Comparison of ENCODE assay signal across 21 cellular contexts in the genomic region with DNA sequence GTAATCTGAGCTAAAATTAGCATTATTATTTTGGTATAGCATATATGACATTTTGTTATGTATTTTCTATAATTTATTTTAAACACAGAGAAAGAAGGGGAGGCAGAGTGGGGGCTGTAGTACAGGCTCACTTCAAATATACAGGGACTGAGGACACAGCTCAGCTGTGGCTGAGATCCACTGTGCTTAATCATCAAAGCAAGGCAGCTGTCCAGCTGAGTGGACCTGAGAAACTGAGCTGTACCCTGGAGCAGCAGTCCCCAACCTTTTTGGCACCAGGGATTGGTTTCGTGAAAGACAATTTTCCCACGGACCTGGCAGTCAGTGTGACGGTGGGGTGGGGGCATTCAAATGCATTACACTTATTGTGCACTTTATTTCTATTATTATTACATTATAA.
"Had no signal": no experiment of that assay in that cellular context is flagged by ENCODE, and none has a peak within 500 bp of the region (broad histone marks: within the 10 kb centered on the region; RNA-seq: fewer than 3 reads in every experiment).

No MANE protein-coding gene starts in this region.

- H3K27ac Mint-ChIP-seq: stimulated activated effector memory CD8-positive, alpha-beta T cell treated with anti-CD3 and anti-CD28 coated beads, Interleukin-12 subunit alpha, Interleukin-12 subunit beta, amount 100 ng/mL, for 72 hours; stimulated activated naive CD8-positive, alpha-beta T cell treated with anti-CD3 and anti-CD28 coated beads, Interleukin-15, Interleukin-2, amounts not matched to agents 100 ng/mL and 50 ng/mL, for 24 hours had no signal

- H3K9me3 ChIP-seq: esophagus muscularis mucosa, right atrium auricular region, testis, tibial nerve, upper lobe of right lung, vagina had no signal

- H3K4me1 ChIP-seq: esophagus muscularis mucosa, foreskin keratinocyte, right atrium auricular region, testis, tibial nerve, upper lobe of right lung, vagina had no signal

- H3K27ac ChIP-seq: dorsolateral prefrontal cortex, epithelial cell of prostate, esophagus muscularis mucosa, foreskin keratinocyte, right atrium auricular region, testis, tibial nerve, upper lobe of right lung, vagina had no signal

- ATAC-seq: foreskin keratinocyte; left colon; naive thymus-derived CD8-positive, alpha-beta T cell; stimulated activated effector memory CD8-positive, alpha-beta T cell treated with anti-CD3 and anti-CD28 coated beads, Interleukin-12 subunit alpha, Interleukin-12 subunit beta, amount 100 ng/mL, for 72 hours; upper lobe of right lung had no signal

- DNase-seq: cortex of kidney; dorsolateral prefrontal cortex; effector memory CD4-positive, alpha-beta T cell; foreskin keratinocyte; head of caudate nucleus; hippocampal formation; left colon; mesendoderm; naive thymus-derived CD8-positive, alpha-beta T cell; stimulated activated CD4-positive, alpha-beta T cell treated with anti-CD3 and anti-CD28 coated beads, Interleukin-4, amount 100 ng/mL, for 1 hour; stimulated activated CD8-positive, alpha-beta memory T cell treated with anti-CD3 and anti-CD28 coated beads, Interleukin-4, amount 100 ng/mL, for 48 hours; testis; upper lobe of right lung had no signal

- H3K27me3 Mint-ChIP-seq: naive thymus-derived CD8-positive, alpha-beta T cell; stimulated activated naive CD8-positive, alpha-beta T cell treated with anti-CD3 and anti-CD28 coated beads, Interleukin-15, Interleukin-2, amounts not matched to agents 100 ng/mL and 50 ng/mL, for 24 hours had no signal

- H3K4me3 Mint-ChIP-seq: naive thymus-derived CD8-positive, alpha-beta T cell; neural crest cell; stimulated activated effector memory CD8-positive, alpha-beta T cell treated with anti-CD3 and anti-CD28 coated beads, Interleukin-12 subunit alpha, Interleukin-12 subunit beta, amount 100 ng/mL, for 72 hours; stimulated activated naive CD8-positive, alpha-beta T cell treated with anti-CD3 and anti-CD28 coated beads, Interleukin-15, Interleukin-2, amounts not matched to agents 100 ng/mL and 50 ng/mL, for 24 hours had no signal

- H3K4me3 ChIP-seq: dorsolateral prefrontal cortex, esophagus muscularis mucosa, right atrium auricular region, testis, tibial nerve, upper lobe of right lung, vagina had no signal

- H3K36me3 ChIP-seq: esophagus muscularis mucosa, right atrium auricular region, tibial nerve, upper lobe of right lung, vagina had no signal

- H3K36me3 Mint-ChIP-seq: stimulated activated effector memory CD8-positive, alpha-beta T cell treated with anti-CD3 and anti-CD28 coated beads, Interleukin-12 subunit alpha, Interleukin-12 subunit beta, amount 100 ng/mL, for 72 hours had no signal

- H3K27me3 ChIP-seq: esophagus muscularis mucosa, foreskin keratinocyte, right atrium auricular region, testis, tibial nerve, upper lobe of right lung, vagina had no signal
